In genomic region chr18:12886498-12887126, GRCh38 we compare ENCODE assay signal across 11 cellular contexts. TPM values are rescaled to one million over a fixed set of nuclear protein-coding genes. Genes with fewer than 3 reads are reported as not detected.
DNase-seq lines count a peak whose midpoint lies in the region; ATAC-seq, FAIRE-seq and TF ChIP-seq lines count a peak whose summit lies in the region.
"Had no signal": no experiment of that assay in that cellular context is flagged by ENCODE, and none has a peak within 500 bp of the region (broad histone marks: within the 10 kb centered on the region; RNA-seq: fewer than 3 reads in every experiment).

No MANE protein-coding gene starts in this region.

- intact Hi-C loops in CD4-positive, alpha-beta memory T cell (cut with micrococcal nuclease): no loop called here
- intact Hi-C loops in kidney (cut with DNase I): no loop called here

- CTCF ChIA-PET in CD4-positive, alpha-beta memory T cell (lab: Charles Lee; ENCODE audit: partially characterized antibody): interaction anchor here (0.8 to 2.9 kb wide), 9 partner anchors 8 to 160 kb away, joined by 3 to 24 read pairs (median 6); no protein-coding TSS in a partner anchor

- no peak overlapping the region for H3K4me3 ChIP-seq in CD4-positive, alpha-beta memory T cell (ENCODE audit: low read length in 2 of 2)
- no peak overlapping the region for H3K4me3 ChIP-seq in RWPE2 (ENCODE audit: severe bottlenecking)
- H3K4me3 ChIP-seq in kidney (ENCODE audit: low read length in 2 of 2): no peak overlapping the region
- H3K4me3 ChIP-seq: tibial nerve had no signal

- no peak overlapping the region for H3K27ac ChIP-seq in CD4-positive, alpha-beta memory T cell (ENCODE audit: low read depth, low read length)
- H3K27ac ChIP-seq in RWPE2 (ENCODE audit: poor library complexity, severe bottlenecking) (no peak overlapping the region), kidney (ENCODE audit: low read depth in 2 of 2, low read length in 2 of 2) (no peak overlapping the region)
- H3K27ac ChIP-seq: tibial nerve had no signal

- FAIRE-seq in GM19239 (lab: Jason Lieb, UNC) (peak; percentile 44), kidney (lab: Jason Lieb, UNC) (no peak), frontal cortex (lab: Jason Lieb, UNC) (no peak)

- no peaks in the 10 kb centered on the region for H3K9me3 ChIP-seq in CD4-positive, alpha-beta memory T cell (ENCODE audit: control insufficient read depth in 1 of 2, low read length in 2 of 2)
- peaks cover 3% of the 10 kb centered on the region for H3K9me3 ChIP-seq in RWPE2 (ENCODE audit: severe bottlenecking)
- no peaks in the 10 kb centered on the region for H3K9me3 ChIP-seq in kidney (ENCODE audit: control insufficient read depth in 1 of 2, low read length in 2 of 2)

- H3K4me3 Mint-ChIP-seq in CD4-positive, alpha-beta memory T cell: peak overlapping the region in 1 of 8 donors; percentile 35

- no peaks in the 10 kb centered on the region for H3K27me3 ChIP-seq in CD4-positive, alpha-beta memory T cell (ENCODE audit: insufficient read depth, low read length)
- H3K27me3 ChIP-seq in RWPE2 (ENCODE audit: insufficient read depth, poor library complexity, severe bottlenecking): no peaks in the 10 kb centered on the region
- H3K27me3 ChIP-seq: tibial nerve had no signal

- TF ChIP-seq CTCF in RWPE2 (IDR thresholded peaks at IDR 0.05; ENCODE audit: poor library complexity, severe bottlenecking): peak; percentile 72
- peak; percentile 1 for TF ChIP-seq CTCF in kidney (IDR thresholded peaks at IDR 0.05; ENCODE audit: borderline replicate concordance, extremely low read depth, insufficient read depth)

- peaks cover 23 to 35% (median 29%) of the 10 kb centered on the region in 4 donors for H3K4me1 Mint-ChIP-seq in CD4-positive, alpha-beta memory T cell

- H3K27me3 Mint-ChIP-seq in CD4-positive, alpha-beta memory T cell: peaks cover 0 to 2% of the 10 kb centered on the region in 2 donors

- POLR2A ChIA-PET in CD4-positive, alpha-beta memory T cell (lab: Charles Lee; ENCODE audit: partially characterized antibody): interaction anchor here (1.0 kb wide), 1 partner anchor 59 kb away, joined by 5 read pairs; no protein-coding TSS in a partner anchor

- peaks cover 31% of the 10 kb centered on the region for H3K4me1 ChIP-seq in CD4-positive, alpha-beta memory T cell (ENCODE audit: insufficient read depth, low read length)
- H3K4me1 ChIP-seq in RWPE2 (ENCODE audit: insufficient read depth, poor library complexity, severe bottlenecking) (peaks cover 17% of the 10 kb centered on the region), kidney (ENCODE audit: control insufficient read depth in 1 of 2, insufficient read depth in 1 of 2, low read depth in 1 of 2, low read length in 2 of 2) (peaks cover 0 to 3% of the 10 kb centered on the region in 2 donors)

- H3K9ac ChIP-seq in kidney (ENCODE audit: low read length in 2 of 2): no peak overlapping the region

- peaks cover 0 to 7% of the 10 kb centered on the region in 2 donors for H3K36me3 Mint-ChIP-seq in CD4-positive, alpha-beta memory T cell

- no peaks in the 10 kb centered on the region for H3K36me3 ChIP-seq in CD4-positive, alpha-beta memory T cell (ENCODE audit: insufficient read depth, low read length)
- H3K36me3 ChIP-seq in RWPE2 (ENCODE audit: low read depth): no peaks in the 10 kb centered on the region
- no peaks in the 10 kb centered on the region for H3K36me3 ChIP-seq in kidney (ENCODE audit: control insufficient read depth in 1 of 2, insufficient read depth in 2 of 2, low read length in 2 of 2)
- H3K36me3 ChIP-seq: tibial nerve had no signal

- H3K9me3 Mint-ChIP-seq in CD4-positive, alpha-beta memory T cell: peaks cover 0 to 4% (median 0%) of the 10 kb centered on the region in 8 donors

- no peak for ATAC-seq in RWPE2 (ENCODE audit: low read depth)
- ATAC-seq in GM18868 (IDR thresholded peaks at IDR 0.05; ENCODE audit: unreplicated experiment): no peak

- DNase-seq in CD4-positive, alpha-beta memory T cell: no peak
- no peak for DNase-seq in GM19239 (ENCODE audit: insufficient read length, low spot score)
- DNase-seq in RWPE2 (ENCODE audit: low spot score): no peak
- no peak for DNase-seq in kidney
- DNase-seq in pons (ENCODE audit: low spot score): no peak
- DNase-seq in frontal cortex (ENCODE audit: low spot score in 2 of 2): no peak
- no peak for DNase-seq in UCSD-AML1 (lab: John Stamatoyannopoulos, UW; ENCODE audit: unreplicated experiment)
- DNase-seq: amygdala, occipital lobe had no signal

- H3K27ac Mint-ChIP-seq in CD4-positive, alpha-beta memory T cell: peak overlapping the region; percentile 33 to 98 (median 71)

RNA-seq across cellular contexts. Expression of gene PTPN2, which starts 2.6 kb away (rescaled TPM):
- 10 to 100 TPM; 65.5 to 69.2 TPM for total RNA-seq in CD4-positive, alpha-beta memory T cell
- polyA plus RNA-seq in CD4-positive, alpha-beta memory T cell: 10 to 100 TPM; 80.0 to 98.2 TPM
- total RNA-seq in kidney (45.8 TPM), frontal cortex (40.4 TPM)
- polyA plus RNA-seq in kidney (ENCODE audit: insufficient read depth, low read depth, low replicate concordance): 23.4 TPM
